ENCODE assay signal across 1 cellular context in genomic region chr10:125214283-125214570, GRCh38.
TF ChIP-seq lines count a peak whose summit lies in the region.

No MANE protein-coding gene starts in this region.

TF ChIP-seq in IMR-90, 13 proteins besides CTCF, POLR2A, EP300 and RAD21:
- no peak for TF ChIP-seq SMC3 (IDR thresholded peaks at IDR 0.05; ENCODE audit: low read depth, low read length)
- TF ChIP-seq RCOR1 (IDR thresholded peaks at IDR 0.05; ENCODE audit: insufficient replicate concordance, low read length): no peak
- no peak for TF ChIP-seq NFE2L2 (IDR thresholded peaks at IDR 0.05; ENCODE audit: low read depth, low read length)
- TF ChIP-seq ELK1 (IDR thresholded peaks at IDR 0.05; ENCODE audit: borderline replicate concordance, low read depth, low read length): no peak
- no peak for TF ChIP-seq CHD1 (IDR thresholded peaks at IDR 0.05; ENCODE audit: low read depth, low read length)
- no peak for TF ChIP-seq FOS (IDR thresholded peaks at IDR 0.05; ENCODE audit: low read depth, low read length)
- no peak for TF ChIP-seq MXI1 (IDR thresholded peaks at IDR 0.05; ENCODE audit: borderline replicate concordance, low read depth, low read length)
- no peak for TF ChIP-seq MAFK (IDR thresholded peaks at IDR 0.05; ENCODE audit: low read depth, low read length)
- no peak for TF ChIP-seq BHLHE40 (IDR thresholded peaks at IDR 0.05; ENCODE audit: low read depth, low read length)
- TF ChIP-seq USF2 (IDR thresholded peaks at IDR 0.05; ENCODE audit: low read depth, low read length): no peak
